Comparison of ENCODE assay signal across 20 cellular contexts in genomic region chr7:103299660-103300059, GRCh38.
"Had no signal": no experiment of that assay in that cellular context is flagged by ENCODE, and none has a peak within 500 bp of the region (broad histone marks: within the 10 kb centered on the region; RNA-seq: fewer than 3 reads in every experiment).

No MANE protein-coding gene starts in this region.

- ATAC-seq: activated CD4-positive, CD25-positive, alpha-beta regulatory T cell treated with anti-CD3 and anti-CD28 coated beads, Interleukin-2, amount 50 U/mL, for 24 hours; activated T-cell treated with anti-CD3 and anti-CD28 coated beads, Interleukin-2, amount 50 U/mL, for 72 hours; heart right ventricle; left lung had no signal

- H3K27ac ChIP-seq: esophagus muscularis mucosa, heart right ventricle, left lung, thyroid gland had no signal

- H3K4me3 ChIP-seq: esophagus muscularis mucosa, heart right ventricle, left lung, thyroid gland had no signal

- H3K9me3 ChIP-seq: esophagus muscularis mucosa, heart right ventricle, left lung, thyroid gland had no signal

- H3K27me3 Mint-ChIP-seq: activated naive CD8-positive, alpha-beta T cell had no signal

- H3K27ac Mint-ChIP-seq: activated naive CD8-positive, alpha-beta T cell; nephron had no signal

- H3K9me3 Mint-ChIP-seq: activated T-cell treated with anti-CD3 and anti-CD28 coated beads, Interleukin-2, amount 50 U/mL, for 72 hours; nephron had no signal

- H3K27me3 ChIP-seq: esophagus muscularis mucosa, heart right ventricle, left lung, thyroid gland had no signal

- DNase-seq: activated CD8-positive, alpha-beta memory T cell treated with anti-CD3 and anti-CD28 coated beads for 24 hours; activated CD8-positive, alpha-beta memory T cell treated with anti-CD3 and anti-CD28 coated beads, Interleukin-2, amount 50 U/mL, for 48 hours; activated gamma-delta T cell; activated T-cell treated with anti-CD3 and anti-CD28 coated beads, Interleukin-2, amount 50 U/mL, for 72 hours; amniotic stem cell; effector CD4-positive, alpha-beta T cell; heart right ventricle; left lung; midbrain; nucleus accumbens; posterior cingulate gyrus; stimulated activated CD4-positive, alpha-beta T cell treated with anti-CD3 and anti-CD28 coated beads, Interleukin-1b, Interleukin-23, amount 100 ng/mL, for 48 hours; stimulated activated CD8-positive, alpha-beta memory T cell treated with anti-CD3 and anti-CD28 coated beads, Interleukin-4, amount 100 ng/mL, for 48 hours; stimulated activated naive CD4-positive, alpha-beta T cell; T1000; thyroid gland had no signal
